In the genomic region with DNA sequence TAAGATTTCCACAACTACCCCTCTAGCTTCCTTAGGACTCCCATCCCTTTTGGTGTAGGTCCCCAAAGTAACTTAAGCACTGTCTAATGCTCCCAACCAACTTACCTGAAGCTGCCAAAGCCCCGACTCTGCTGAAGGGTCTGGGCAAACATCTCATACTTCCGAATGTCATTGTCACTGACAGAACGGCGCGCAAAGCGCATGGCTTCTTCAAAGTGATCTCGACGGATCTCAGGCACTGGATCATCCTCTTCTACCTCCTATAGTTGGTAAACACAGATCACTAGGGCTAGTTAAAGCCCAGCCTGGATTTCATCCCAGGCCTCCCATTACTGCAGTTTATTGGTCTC, we compare ENCODE assay signal across 15 cellular contexts. TPM values are rescaled to one million over a fixed set of nuclear protein-coding genes. Genes with fewer than 3 reads are reported as not detected.
DNase-seq lines count a peak whose midpoint lies in the region; ATAC-seq and TF ChIP-seq lines count a peak whose summit lies in the region.
"Had no signal": no experiment of that assay in that cellular context is flagged by ENCODE, and none has a peak within 500 bp of the region (broad histone marks: within the 10 kb centered on the region; RNA-seq: fewer than 3 reads in every experiment).

No MANE protein-coding gene starts in this region.

- intact Hi-C loops in natural killer cell (cut with micrococcal nuclease) (no loop called here), right cardiac atrium (cut with DNase I) (loop anchor here in 1 of 4 donors (10.0 kb wide), 1 partner anchor 162 kb away; a partner anchor contains a TSS), cardiac septum (cut with DNase I) (no loop called here)

- ATAC-seq in natural killer cell (peak in 1 of 3 donors; percentile 2), right cardiac atrium (no peak)
- ATAC-seq in natural killer cell treated with Interleukin-12 subunit alpha and Interleukin-12 subunit beta and Interleukin-15 and Interleukin-18, amount 100 ng/mL, for 72 hours = no peak
- ATAC-seq in activated T-helper 17 cell treated with anti-CD3 and anti-CD28 coated beads, Interleukin-2, amount 50 U/mL, for 72 hours (replicated peaks) = no peak

- H3K4me3 Mint-ChIP-seq in natural killer cell = no peak overlapping the region
- H3K4me3 Mint-ChIP-seq in natural killer cell treated with Interleukin-12 subunit alpha and Interleukin-12 subunit beta and Interleukin-15 and Interleukin-18, amount 100 ng/mL, for 72 hours = no peak overlapping the region
- no peak overlapping the region for H3K4me3 Mint-ChIP-seq in activated T-helper 17 cell treated with anti-CD3 and anti-CD28 coated beads, Interleukin-2, amount 50 U/mL, for 72 hours
- H3K4me3 Mint-ChIP-seq: HFFc6 had no signal

- TF ChIP-seq CTCF in natural killer cell (IDR thresholded peaks at IDR 0.05) = no peak

- H3K9me3 ChIP-seq in right cardiac atrium (ENCODE audit: control insufficient read depth, low read length) = no peaks in the 10 kb centered on the region
- H3K9me3 ChIP-seq: BLaER1 had no signal

- DNase-seq in natural killer cell (no peak), right cardiac atrium (no peak), cardiac septum (ENCODE audit: low spot score) (no peak)
- DNase-seq in natural killer cell treated with Interleukin-12 subunit alpha and Interleukin-12 subunit beta and Interleukin-15 and Interleukin-18, amount 100 ng/mL, for 72 hours (ENCODE audit: low spot score) = no peak
- DNase-seq: EL; HFFc6; KBM-7; NCI-H1092 treated with DMSO at 0.1 percent for 48 hours; NCI-H1694 treated with DMSO at 0.1 percent for 48 hours; NCI-H69; NK-92 treated with Interleukin-12 subunit alpha and Interleukin-12 subunit beta, amount 100 ng/mL, for 24 hours; OCI-M1 had no signal

- 98% methylated on average over 8 of the region's 8 CpGs for WGBS in right cardiac atrium

- no peaks in the 10 kb centered on the region for H3K4me1 ChIP-seq in right cardiac atrium (ENCODE audit: control insufficient read depth, insufficient read depth, low read length)
- H3K4me1 ChIP-seq: BLaER1 had no signal

- H3K4me3 ChIP-seq in right cardiac atrium (ENCODE audit: low read length) = no peak overlapping the region
- H3K4me3 ChIP-seq: BLaER1 had no signal

- no peaks in the 10 kb centered on the region for H3K27me3 ChIP-seq in right cardiac atrium (ENCODE audit: control insufficient read depth, insufficient read depth)
- H3K27me3 ChIP-seq: BLaER1 had no signal

- H3K36me3 Mint-ChIP-seq in natural killer cell = peaks cover 37% of the 10 kb centered on the region
- peaks cover 29% of the 10 kb centered on the region for H3K36me3 Mint-ChIP-seq in natural killer cell treated with Interleukin-12 subunit alpha and Interleukin-12 subunit beta and Interleukin-15 and Interleukin-18, amount 100 ng/mL, for 72 hours
- H3K36me3 Mint-ChIP-seq in activated T-helper 17 cell treated with anti-CD3 and anti-CD28 coated beads, Interleukin-2, amount 50 U/mL, for 72 hours (ENCODE audit: low read depth) = peaks cover 100% of the 10 kb centered on the region

- peak overlapping the region; percentile 63 to 73 for H3K27ac Mint-ChIP-seq in natural killer cell
- no peak overlapping the region for H3K27ac Mint-ChIP-seq in natural killer cell treated with Interleukin-12 subunit alpha and Interleukin-12 subunit beta and Interleukin-15 and Interleukin-18, amount 100 ng/mL, for 72 hours
- peak overlapping the region; percentile 5 for H3K27ac Mint-ChIP-seq in activated T-helper 17 cell treated with anti-CD3 and anti-CD28 coated beads, Interleukin-2, amount 50 U/mL, for 72 hours
- H3K27ac Mint-ChIP-seq: HFFc6 had no signal

- no peaks in the 10 kb centered on the region for H3K27me3 Mint-ChIP-seq in natural killer cell (ENCODE audit: low read depth in 2 of 2)
- no peaks in the 10 kb centered on the region for H3K27me3 Mint-ChIP-seq in natural killer cell treated with Interleukin-12 subunit alpha and Interleukin-12 subunit beta and Interleukin-15 and Interleukin-18, amount 100 ng/mL, for 72 hours
- no peaks in the 10 kb centered on the region for H3K27me3 Mint-ChIP-seq in activated T-helper 17 cell treated with anti-CD3 and anti-CD28 coated beads, Interleukin-2, amount 50 U/mL, for 72 hours

- H3K27ac ChIP-seq in right cardiac atrium (ENCODE audit: low read length) = no peak overlapping the region
- H3K27ac ChIP-seq: BLaER1, HL-60 had no signal

- no peaks in the 10 kb centered on the region for H3K9me3 Mint-ChIP-seq in natural killer cell
- H3K9me3 Mint-ChIP-seq in natural killer cell treated with Interleukin-12 subunit alpha and Interleukin-12 subunit beta and Interleukin-15 and Interleukin-18, amount 100 ng/mL, for 72 hours = no peaks in the 10 kb centered on the region
- H3K9me3 Mint-ChIP-seq in activated T-helper 17 cell treated with anti-CD3 and anti-CD28 coated beads, Interleukin-2, amount 50 U/mL, for 72 hours = no peaks in the 10 kb centered on the region
- H3K9me3 Mint-ChIP-seq: HFFc6 had no signal

- peaks cover 4 to 5% of the 10 kb centered on the region in 2 donors for H3K4me1 Mint-ChIP-seq in natural killer cell
- peaks cover 0 to 14% of the 10 kb centered on the region in 2 donors for H3K4me1 Mint-ChIP-seq in natural killer cell treated with Interleukin-12 subunit alpha and Interleukin-12 subunit beta and Interleukin-15 and Interleukin-18, amount 100 ng/mL, for 72 hours (ENCODE audit: low read depth in 2 of 2)
- H3K4me1 Mint-ChIP-seq in activated T-helper 17 cell treated with anti-CD3 and anti-CD28 coated beads, Interleukin-2, amount 50 U/mL, for 72 hours = peaks cover 4% of the 10 kb centered on the region

RNA-seq across cellular contexts. Expression of gene VCP, which starts 15.2 kb away (rescaled TPM):
- total RNA-seq in natural killer cell = 100 to 1,000 TPM; 303 to 338 (median 322) TPM
- total RNA-seq in natural killer cell treated with Interleukin-12 subunit alpha and Interleukin-12 subunit beta and Interleukin-15 and Interleukin-18, amount 100 ng/mL, for 72 hours = 100 to 1,000 TPM; 436 to 450 TPM
- total RNA-seq in activated T-helper 17 cell treated with anti-CD3 and anti-CD28 coated beads, Interleukin-2, amount 50 U/mL, for 72 hours = 100 to 1,000 TPM; 235 to 322 TPM
- 100 to 1,000 TPM; 184 to 224 (median 192) TPM for total RNA-seq in right cardiac atrium
- 149 TPM for polyA plus RNA-seq in right cardiac atrium
- 309 TPM for total RNA-seq in cardiac septum

RNA-seq across cellular contexts. Expression of gene FANCG, which starts 22.5 kb away (rescaled TPM):
- 10 to 100 TPM; 33.9 to 38.9 (median 35.7) TPM for total RNA-seq in natural killer cell
- 100 to 1,000 TPM in 1 of 2 donors, 10 to 100 TPM in 1; 74.9 to 185 TPM for total RNA-seq in natural killer cell treated with Interleukin-12 subunit alpha and Interleukin-12 subunit beta and Interleukin-15 and Interleukin-18, amount 100 ng/mL, for 72 hours
- total RNA-seq in activated T-helper 17 cell treated with anti-CD3 and anti-CD28 coated beads, Interleukin-2, amount 50 U/mL, for 72 hours = 100 to 1,000 TPM in 1 of 2 donors, 10 to 100 TPM in 1; 94.2 to 124 TPM
- total RNA-seq in right cardiac atrium = 1 to 10 TPM; 2.1 to 8.8 (median 4.6) TPM
- polyA plus RNA-seq in right cardiac atrium = 4.7 TPM
- total RNA-seq in cardiac septum = 5.6 TPM

RNA-seq across cellular contexts. Expression of gene PIGO, which starts 39.1 kb away (rescaled TPM):
- total RNA-seq in natural killer cell (10 to 100 TPM; 23.6 to 28.2 (median 27.7) TPM), right cardiac atrium (10 to 100 TPM; 10.2 to 17.6 (median 12.7) TPM), cardiac septum (9.3 TPM)
- total RNA-seq in natural killer cell treated with Interleukin-12 subunit alpha and Interleukin-12 subunit beta and Interleukin-15 and Interleukin-18, amount 100 ng/mL, for 72 hours = 10 to 100 TPM; 23.7 to 24.5 TPM
- 10 to 100 TPM; 15.0 to 16.6 TPM for total RNA-seq in activated T-helper 17 cell treated with anti-CD3 and anti-CD28 coated beads, Interleukin-2, amount 50 U/mL, for 72 hours
- 10.0 TPM for polyA plus RNA-seq in right cardiac atrium

RNA-seq across cellular contexts. Expression of gene STOML2, which starts 45.7 kb away (rescaled TPM):
- total RNA-seq in natural killer cell = 10 to 100 TPM; 41.4 to 43.9 (median 41.6) TPM
- total RNA-seq in natural killer cell treated with Interleukin-12 subunit alpha and Interleukin-12 subunit beta and Interleukin-15 and Interleukin-18, amount 100 ng/mL, for 72 hours = 100 to 1,000 TPM; 138 to 201 TPM
- 100 to 1,000 TPM; 117 to 226 TPM for total RNA-seq in activated T-helper 17 cell treated with anti-CD3 and anti-CD28 coated beads, Interleukin-2, amount 50 U/mL, for 72 hours
- total RNA-seq in right cardiac atrium = 100 to 1,000 TPM; 104 to 117 (median 110) TPM
- 118 TPM for polyA plus RNA-seq in right cardiac atrium
- 95.2 TPM for total RNA-seq in cardiac septum

RNA-seq across cellular contexts. Expression of gene ATOSB, which starts 58.4 kb away (rescaled TPM):
- total RNA-seq in natural killer cell (10 to 100 TPM; 21.0 to 28.3 (median 23.9) TPM), right cardiac atrium (10 to 100 TPM; 15.5 to 19.5 (median 16.9) TPM), cardiac septum (20.0 TPM)
- 10 to 100 TPM; 13.1 to 19.6 TPM for total RNA-seq in natural killer cell treated with Interleukin-12 subunit alpha and Interleukin-12 subunit beta and Interleukin-15 and Interleukin-18, amount 100 ng/mL, for 72 hours
- 10 to 100 TPM; 10.6 to 18.8 TPM for total RNA-seq in activated T-helper 17 cell treated with anti-CD3 and anti-CD28 coated beads, Interleukin-2, amount 50 U/mL, for 72 hours
- 14.0 TPM for polyA plus RNA-seq in right cardiac atrium

Comparison
In these comparisons a context has a peak if more than half of its experiments do, and no peak if none do; other contexts are left out.
1. H3K27ac Mint-ChIP-seq: peak in natural killer cell (2 of 2) and activated T-helper 17 cell treated with anti-CD3 and anti-CD28 coated beads, Interleukin-2, amount 50 U/mL, for 72 hours (single experiment); none in natural killer cell treated with Interleukin-12 subunit alpha and Interleukin-12 subunit beta and Interleukin-15 and Interleukin-18, amount 100 ng/mL, for 72 hours (0 of 2).